ENCODE assay signal across 23 cellular contexts in the genomic region with DNA sequence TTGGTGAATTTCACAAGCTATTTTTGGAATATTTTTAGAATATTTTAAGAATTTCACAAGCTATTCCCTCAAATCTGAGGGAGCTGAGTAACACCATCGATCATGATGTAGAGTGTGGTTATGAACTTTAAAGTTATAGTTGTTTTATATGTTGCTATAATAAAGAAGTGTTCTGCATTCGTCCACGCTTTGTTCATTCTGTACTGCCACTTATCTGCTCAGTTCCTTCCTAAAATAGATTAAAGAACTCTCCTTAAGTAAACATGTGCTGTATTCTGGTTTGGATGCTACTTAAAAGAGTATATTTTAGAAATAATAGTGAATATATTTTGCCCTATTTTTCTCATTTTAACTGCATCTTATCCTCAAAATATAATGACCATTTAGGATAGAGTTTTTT.
"Had no signal": no experiment of that assay in that cellular context is flagged by ENCODE, and none has a peak within 500 bp of the region (broad histone marks: within the 10 kb centered on the region; RNA-seq: fewer than 3 reads in every experiment).

No MANE protein-coding gene starts in this region.

- DNase-seq: Karpas-422, KG1, MG63, NCI-H1092, NCI-H1105 treated with DMSO at 0.1 percent for 48 hours, NCI-H1417 treated with DMSO at 0.1 percent for 48 hours, NCI-H146, NCI-H1694 treated with DMSO at 0.1 percent for 48 hours, NCI-H1930, NCI-H2081, NCI-H2107, NCI-H2171, NCI-H226, NCI-H446, NCI-H510A, NCI-H524 treated with DMSO at 0.1 percent for 48 hours, NCI-H69, NCI-H774, SHP77 treated with DMSO at 0.1 percent for 48 hours, SJCRH30 had no signal

- H3K9me3 ChIP-seq: MG63, SJCRH30 had no signal

- H3K4me3 ChIP-seq: MG63, SJCRH30 had no signal

- ATAC-seq: SK-N-SH treated with all-trans-retinoic acid at 6 μM for 48 hours had no signal

- H3K27ac ChIP-seq: HL-60, RWPE1, SJCRH30 had no signal

- H3K27me3 ChIP-seq: MG63 had no signal

- H3K4me1 ChIP-seq: SJCRH30 had no signal
